ENCODE assay signal across 2 cellular contexts in the genomic region with DNA sequence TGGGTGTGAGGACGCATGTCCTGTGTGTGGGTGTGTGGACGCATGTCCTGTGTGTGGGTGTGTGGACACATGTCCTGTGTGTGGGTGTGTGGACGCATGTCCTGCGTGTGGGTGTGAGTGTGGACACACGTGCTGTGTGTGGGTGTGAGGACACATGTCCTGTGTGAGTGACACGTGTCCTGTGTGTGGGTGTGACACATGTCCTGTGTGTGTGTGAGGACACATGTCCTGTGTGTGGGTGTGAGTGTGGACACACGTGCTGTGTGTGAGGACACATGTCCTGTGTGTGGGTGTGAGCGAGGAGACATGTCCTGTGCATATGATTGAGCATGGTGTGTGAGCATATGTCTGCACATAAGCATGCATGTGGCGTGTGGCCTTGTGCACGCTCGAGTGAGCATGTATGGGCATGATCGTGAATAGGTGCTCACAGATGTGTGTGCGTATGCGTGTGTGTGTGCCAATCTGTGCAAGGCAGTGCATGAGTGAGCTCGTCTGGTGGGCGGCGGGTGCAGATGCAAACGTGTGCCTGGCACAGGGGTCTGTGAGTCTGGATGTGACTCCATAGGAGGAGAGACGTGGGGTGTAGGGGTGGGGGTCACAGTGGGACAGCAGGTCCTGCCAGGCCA.
TF ChIP-seq lines count a peak whose summit lies in the region.

No MANE protein-coding gene starts in this region.

TF ChIP-seq in HEK293, 187 proteins besides CTCF, POLR2A, EP300 and RAD21 (continued from another document):
- TF ChIP-seq, protein P1, sequence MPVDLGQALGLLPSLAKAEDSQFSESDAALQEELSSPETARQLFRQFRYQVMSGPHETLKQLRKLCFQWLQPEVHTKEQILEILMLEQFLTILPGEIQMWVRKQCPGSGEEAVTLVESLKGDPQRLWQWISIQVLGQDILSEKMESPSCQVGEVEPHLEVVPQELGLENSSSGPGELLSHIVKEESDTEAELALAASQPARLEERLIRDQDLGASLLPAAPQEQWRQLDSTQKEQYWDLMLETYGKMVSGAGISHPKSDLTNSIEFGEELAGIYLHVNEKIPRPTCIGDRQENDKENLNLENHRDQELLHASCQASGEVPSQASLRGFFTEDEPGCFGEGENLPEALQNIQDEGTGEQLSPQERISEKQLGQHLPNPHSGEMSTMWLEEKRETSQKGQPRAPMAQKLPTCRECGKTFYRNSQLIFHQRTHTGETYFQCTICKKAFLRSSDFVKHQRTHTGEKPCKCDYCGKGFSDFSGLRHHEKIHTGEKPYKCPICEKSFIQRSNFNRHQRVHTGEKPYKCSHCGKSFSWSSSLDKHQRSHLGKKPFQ (tag by site-specific recombination; IDR thresholded peaks at IDR 0.05) = 0 out of 2 replicates have a peak, but pooled peaks have one; percentile 10

TF ChIP-seq in GM12878, 131 proteins besides CTCF, POLR2A, EP300 and RAD21 (continued from another document):
- TF ChIP-seq, protein P2, sequence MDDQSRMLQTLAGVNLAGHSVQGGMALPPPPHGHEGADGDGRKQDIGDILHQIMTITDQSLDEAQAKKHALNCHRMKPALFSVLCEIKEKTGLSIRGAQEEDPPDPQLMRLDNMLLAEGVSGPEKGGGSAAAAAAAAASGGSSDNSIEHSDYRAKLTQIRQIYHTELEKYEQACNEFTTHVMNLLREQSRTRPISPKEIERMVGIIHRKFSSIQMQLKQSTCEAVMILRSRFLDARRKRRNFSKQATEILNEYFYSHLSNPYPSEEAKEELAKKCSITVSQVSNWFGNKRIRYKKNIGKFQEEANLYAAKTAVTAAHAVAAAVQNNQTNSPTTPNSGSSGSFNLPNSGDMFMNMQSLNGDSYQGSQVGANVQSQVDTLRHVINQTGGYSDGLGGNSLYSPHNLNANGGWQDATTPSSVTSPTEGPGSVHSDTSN (IDR thresholded peaks at IDR 0.05; ENCODE audit: insufficient replicate concordance, low read depth, low read length) = peak; percentile 4
- TF ChIP-seq E2F4 (IDR thresholded peaks at IDR 0.05; ENCODE audit: low read depth, low read length) (no peak), FOS (IDR thresholded peaks at IDR 0.05; ENCODE audit: borderline replicate concordance, extremely low read depth, insufficient read length) (no peak), ZNF24 (IDR thresholded peaks at IDR 0.05) (no peak), GABPA (IDR thresholded peaks at IDR 0.05; ENCODE audit: low read depth) (no peak), RAD51 (IDR thresholded peaks at IDR 0.05) (no peak), ATF7 (IDR thresholded peaks at IDR 0.05; ENCODE audit: low read depth) (no peak), IRF3 (IDR thresholded peaks at IDR 0.05) (no peak), MLLT1 (IDR thresholded peaks at IDR 0.05) (no peak), SRF (IDR thresholded peaks at IDR 0.05; ENCODE audit: low read depth in 2 of 2, low read length in 2 of 2) (no peak), TCF3 (IDR thresholded peaks at IDR 0.05; ENCODE audit: borderline replicate concordance, insufficient read depth, low read depth, low read length) (peak; percentile 70; the same call in 1 of the 2 replicates), CREM (IDR thresholded peaks at IDR 0.05; ENCODE audit: low read depth) (no peak)
- TF ChIP-seq, protein P3, sequence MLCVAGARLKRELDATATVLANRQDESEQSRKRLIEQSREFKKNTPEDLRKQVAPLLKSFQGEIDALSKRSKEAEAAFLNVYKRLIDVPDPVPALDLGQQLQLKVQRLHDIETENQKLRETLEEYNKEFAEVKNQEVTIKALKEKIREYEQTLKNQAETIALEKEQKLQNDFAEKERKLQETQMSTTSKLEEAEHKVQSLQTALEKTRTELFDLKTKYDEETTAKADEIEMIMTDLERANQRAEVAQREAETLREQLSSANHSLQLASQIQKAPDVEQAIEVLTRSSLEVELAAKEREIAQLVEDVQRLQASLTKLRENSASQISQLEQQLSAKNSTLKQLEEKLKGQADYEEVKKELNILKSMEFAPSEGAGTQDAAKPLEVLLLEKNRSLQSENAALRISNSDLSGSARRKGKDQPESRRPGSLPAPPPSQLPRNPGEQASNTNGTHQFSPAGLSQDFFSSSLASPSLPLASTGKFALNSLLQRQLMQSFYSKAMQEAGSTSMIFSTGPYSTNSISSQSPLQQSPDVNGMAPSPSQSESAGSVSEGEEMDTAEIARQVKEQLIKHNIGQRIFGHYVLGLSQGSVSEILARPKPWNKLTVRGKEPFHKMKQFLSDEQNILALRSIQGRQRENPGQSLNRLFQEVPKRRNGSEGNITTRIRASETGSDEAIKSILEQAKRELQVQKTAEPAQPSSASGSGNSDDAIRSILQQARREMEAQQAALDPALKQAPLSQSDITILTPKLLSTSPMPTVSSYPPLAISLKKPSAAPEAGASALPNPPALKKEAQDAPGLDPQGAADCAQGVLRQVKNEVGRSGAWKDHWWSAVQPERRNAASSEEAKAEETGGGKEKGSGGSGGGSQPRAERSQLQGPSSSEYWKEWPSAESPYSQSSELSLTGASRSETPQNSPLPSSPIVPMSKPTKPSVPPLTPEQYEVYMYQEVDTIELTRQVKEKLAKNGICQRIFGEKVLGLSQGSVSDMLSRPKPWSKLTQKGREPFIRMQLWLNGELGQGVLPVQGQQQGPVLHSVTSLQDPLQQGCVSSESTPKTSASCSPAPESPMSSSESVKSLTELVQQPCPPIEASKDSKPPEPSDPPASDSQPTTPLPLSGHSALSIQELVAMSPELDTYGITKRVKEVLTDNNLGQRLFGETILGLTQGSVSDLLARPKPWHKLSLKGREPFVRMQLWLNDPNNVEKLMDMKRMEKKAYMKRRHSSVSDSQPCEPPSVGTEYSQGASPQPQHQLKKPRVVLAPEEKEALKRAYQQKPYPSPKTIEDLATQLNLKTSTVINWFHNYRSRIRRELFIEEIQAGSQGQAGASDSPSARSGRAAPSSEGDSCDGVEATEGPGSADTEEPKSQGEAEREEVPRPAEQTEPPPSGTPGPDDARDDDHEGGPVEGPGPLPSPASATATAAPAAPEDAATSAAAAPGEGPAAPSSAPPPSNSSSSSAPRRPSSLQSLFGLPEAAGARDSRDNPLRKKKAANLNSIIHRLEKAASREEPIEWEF (IDR thresholded peaks at IDR 0.05; ENCODE audit: insufficient replicate concordance, low read depth, low read length) = no peak
- TF ChIP-seq, protein P4, sequence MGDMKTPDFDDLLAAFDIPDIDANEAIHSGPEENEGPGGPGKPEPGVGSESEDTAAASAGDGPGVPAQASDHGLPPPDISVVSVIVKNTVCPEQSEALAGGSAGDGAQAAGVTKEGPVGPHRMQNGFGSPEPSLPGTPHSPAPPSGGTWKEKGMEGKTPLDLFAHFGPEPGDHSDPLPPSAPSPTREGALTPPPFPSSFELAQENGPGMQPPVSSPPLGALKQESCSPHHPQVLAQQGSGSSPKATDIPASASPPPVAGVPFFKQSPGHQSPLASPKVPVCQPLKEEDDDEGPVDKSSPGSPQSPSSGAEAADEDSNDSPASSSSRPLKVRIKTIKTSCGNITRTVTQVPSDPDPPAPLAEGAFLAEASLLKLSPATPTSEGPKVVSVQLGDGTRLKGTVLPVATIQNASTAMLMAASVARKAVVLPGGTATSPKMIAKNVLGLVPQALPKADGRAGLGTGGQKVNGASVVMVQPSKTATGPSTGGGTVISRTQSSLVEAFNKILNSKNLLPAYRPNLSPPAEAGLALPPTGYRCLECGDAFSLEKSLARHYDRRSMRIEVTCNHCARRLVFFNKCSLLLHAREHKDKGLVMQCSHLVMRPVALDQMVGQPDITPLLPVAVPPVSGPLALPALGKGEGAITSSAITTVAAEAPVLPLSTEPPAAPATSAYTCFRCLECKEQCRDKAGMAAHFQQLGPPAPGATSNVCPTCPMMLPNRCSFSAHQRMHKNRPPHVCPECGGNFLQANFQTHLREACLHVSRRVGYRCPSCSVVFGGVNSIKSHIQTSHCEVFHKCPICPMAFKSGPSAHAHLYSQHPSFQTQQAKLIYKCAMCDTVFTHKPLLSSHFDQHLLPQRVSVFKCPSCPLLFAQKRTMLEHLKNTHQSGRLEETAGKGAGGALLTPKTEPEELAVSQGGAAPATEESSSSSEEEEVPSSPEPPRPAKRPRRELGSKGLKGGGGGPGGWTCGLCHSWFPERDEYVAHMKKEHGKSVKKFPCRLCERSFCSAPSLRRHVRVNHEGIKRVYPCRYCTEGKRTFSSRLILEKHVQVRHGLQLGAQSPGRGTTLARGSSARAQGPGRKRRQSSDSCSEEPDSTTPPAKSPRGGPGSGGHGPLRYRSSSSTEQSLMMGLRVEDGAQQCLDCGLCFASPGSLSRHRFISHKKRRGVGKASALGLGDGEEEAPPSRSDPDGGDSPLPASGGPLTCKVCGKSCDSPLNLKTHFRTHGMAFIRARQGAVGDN (IDR thresholded peaks at IDR 0.05) = no peak
- TF ChIP-seq, protein P5, sequence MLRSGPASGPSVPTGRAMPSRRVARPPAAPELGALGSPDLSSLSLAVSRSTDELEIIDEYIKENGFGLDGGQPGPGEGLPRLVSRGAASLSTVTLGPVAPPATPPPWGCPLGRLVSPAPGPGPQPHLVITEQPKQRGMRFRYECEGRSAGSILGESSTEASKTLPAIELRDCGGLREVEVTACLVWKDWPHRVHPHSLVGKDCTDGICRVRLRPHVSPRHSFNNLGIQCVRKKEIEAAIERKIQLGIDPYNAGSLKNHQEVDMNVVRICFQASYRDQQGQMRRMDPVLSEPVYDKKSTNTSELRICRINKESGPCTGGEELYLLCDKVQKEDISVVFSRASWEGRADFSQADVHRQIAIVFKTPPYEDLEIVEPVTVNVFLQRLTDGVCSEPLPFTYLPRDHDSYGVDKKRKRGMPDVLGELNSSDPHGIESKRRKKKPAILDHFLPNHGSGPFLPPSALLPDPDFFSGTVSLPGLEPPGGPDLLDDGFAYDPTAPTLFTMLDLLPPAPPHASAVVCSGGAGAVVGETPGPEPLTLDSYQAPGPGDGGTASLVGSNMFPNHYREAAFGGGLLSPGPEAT (IDR thresholded peaks at IDR 0.05; ENCODE audit: low read depth) = no peak
